9 cellular contexts compared by ENCODE assay signal in genomic region chr19:42198676-42199439, GRCh38. TPM values are rescaled to one million over a fixed set of nuclear protein-coding genes. Genes with fewer than 3 reads are reported as not detected.
A peak's percentile ranks its signal among the peaks of the same experiment; 100 is the strongest.
DNase-seq lines count a peak whose midpoint lies in the region; FAIRE-seq and TF ChIP-seq lines count a peak whose summit lies in the region.
"Had no signal": no experiment of that assay in that cellular context is flagged by ENCODE, and none has a peak within 500 bp of the region (broad histone marks: within the 10 kb centered on the region; RNA-seq: fewer than 3 reads in every experiment).

No MANE protein-coding gene starts in this region.

- H3K36me3 ChIP-seq in kidney (ENCODE audit: control insufficient read depth in 1 of 2, insufficient read depth in 2 of 2, low read length in 2 of 2), result peaks cover 16 to 39% of the 10 kb centered on the region in 2 donors

- H3K9me3 ChIP-seq in kidney (ENCODE audit: control insufficient read depth in 1 of 2, low read length in 2 of 2), result no peaks in the 10 kb centered on the region
- H3K9me3 ChIP-seq: pancreas had no signal

- H3K27ac ChIP-seq in kidney (ENCODE audit: low read depth in 2 of 2, low read length in 2 of 2), result no peak overlapping the region

- DNase-seq in stimulated activated CD4-positive, alpha-beta T cell treated with anti-CD3 and anti-CD28 coated beads, Interleukin-15, amount 100 ng/mL, for 24 hours, result peak; percentile 66
- no peak for DNase-seq in stimulated activated CD4-positive, alpha-beta T cell treated with anti-CD3 and anti-CD28 coated beads, Interleukin-12 subunit alpha, Interleukin-12 subunit beta, amount 100 ng/mL, for 4 hours
- DNase-seq in KBM-7 (peak; percentile 64), activated T-cell treated with anti-CD3 and anti-CD28 coated beads for 4 hours (peak; percentile 40), kidney (peak; percentile 77), cerebellar cortex (ENCODE audit: low spot score) (no peak), NCI-H1436 (lab: John Stamatoyannopoulos, UW) (no peak), AG20443 (ENCODE audit: low spot score) (no peak)

- no peak for TF ChIP-seq CTCF in kidney (IDR thresholded peaks at IDR 0.05; ENCODE audit: borderline replicate concordance, extremely low read depth, insufficient read depth)

- intact Hi-C loops in kidney (cut with DNase I), result no loop called here

- no peak for FAIRE-seq in kidney (lab: Jason Lieb, UNC)
- FAIRE-seq: pancreas had no signal

- H3K4me1 ChIP-seq in kidney (ENCODE audit: control insufficient read depth in 1 of 2, insufficient read depth in 1 of 2, low read depth in 1 of 2, low read length in 2 of 2), result peaks cover 0 to 4% of the 10 kb centered on the region in 2 donors

- in situ Hi-C loops in KBM-7 (cut with MboI; ENCODE audit: low pct_unique_long_range_greater_than_20kb, low sequenced_read_pairs), result no loop called here

- H3K4me3 ChIP-seq in kidney (ENCODE audit: low read length in 2 of 2), result no peak overlapping the region
- H3K4me3 ChIP-seq: pancreas had no signal

- H3K9ac ChIP-seq in kidney (ENCODE audit: low read length in 2 of 2), result no peak overlapping the region

RNA-seq across cellular contexts. Expression of gene DEDD2, which starts 18.6 kb away (rescaled TPM):
- total RNA-seq in kidney, result 26.1 TPM
- polyA plus RNA-seq in kidney (ENCODE audit: insufficient read depth, low read depth, low replicate concordance), result 36.3 TPM

RNA-seq across cellular contexts. Expression of gene ZNF526, which starts 21.3 kb away (rescaled TPM):
- 11.6 TPM for total RNA-seq in kidney
- polyA plus RNA-seq in kidney (ENCODE audit: insufficient read depth, low read depth, low replicate concordance), result 2.6 TPM

RNA-seq across cellular contexts. Expression of gene GSK3A, which starts 43.5 kb away (rescaled TPM):
- total RNA-seq in kidney, result 39.2 TPM
- polyA plus RNA-seq in kidney (ENCODE audit: insufficient read depth, low read depth, low replicate concordance), result 57.3 TPM

RNA-seq across cellular contexts. Expression of gene ERF, which starts 56.1 kb away (rescaled TPM):
- 61.2 TPM for total RNA-seq in kidney
- polyA plus RNA-seq in kidney (ENCODE audit: insufficient read depth, low read depth, low replicate concordance), result 31.1 TPM

Comparison
In these comparisons a context has a peak if more than half of its experiments do, and no peak if none do; other contexts are left out.
1. DNase-seq: peak in stimulated activated CD4-positive, alpha-beta T cell treated with anti-CD3 and anti-CD28 coated beads, Interleukin-15, amount 100 ng/mL, for 24 hours (single experiment), KBM-7 (single experiment), activated T-cell treated with anti-CD3 and anti-CD28 coated beads for 4 hours (single experiment) and kidney (single experiment); none in stimulated activated CD4-positive, alpha-beta T cell treated with anti-CD3 and anti-CD28 coated beads, Interleukin-12 subunit alpha, Interleukin-12 subunit beta, amount 100 ng/mL, for 4 hours (single experiment), cerebellar cortex (single experiment), NCI-H1436 (single experiment) and AG20443 (single experiment).